In genomic region chr19:38650911-38651584, GRCh38 we compare ENCODE assay signal across 8 cellular contexts. TPM values are rescaled to one million over a fixed set of nuclear protein-coding genes. Genes with fewer than 3 reads are reported as not detected.
DNase-seq lines count a peak whose midpoint lies in the region; ATAC-seq and TF ChIP-seq lines count a peak whose summit lies in the region.

No MANE protein-coding gene starts in this region.

- no peak overlapping the region for H4K91ac ChIP-seq in neuronal stem cell (ENCODE audit: low read depth, low read length, poor library complexity)

- no peaks in the 10 kb centered on the region for H3K9me3 ChIP-seq in CD4-positive, CD25-positive, alpha-beta regulatory T cell (ENCODE audit: control insufficient read depth in 2 of 2, low read length in 2 of 2)
- H3K9me3 ChIP-seq in PC-3 (ENCODE audit: low read length) = no peaks in the 10 kb centered on the region
- no peaks in the 10 kb centered on the region for H3K9me3 ChIP-seq in neuronal stem cell (replicated peaks in 1 of 2; ENCODE audit: control insufficient read depth in 2 of 2, insufficient read depth in 1 of 2, low read depth in 1 of 2, low read length in 2 of 2)

- POLR2A ChIA-PET in PC-3 (lab: Charles Lee; ENCODE audit: unreplicated experiment) = no interaction called here

- DNase-seq in CD4-positive, CD25-positive, alpha-beta regulatory T cell = no peak
- DNase-seq in PC-3 (peak; percentile 71), endothelial cell (ENCODE audit: low spot score) (no peak), neuronal stem cell (ENCODE audit: low spot score) (no peak), HUDEP-2 (lab: John Stamatoyannopoulos, UW; ENCODE audit: unreplicated experiment in 76 of 76) (no peak), NCI-H1694 (lab: John Stamatoyannopoulos, UW) (no peak)

- H3K18ac ChIP-seq in neuronal stem cell (ENCODE audit: low read length) = no peak overlapping the region

- no peak overlapping the region for H2BK15ac ChIP-seq in neuronal stem cell (ENCODE audit: low read length)

- TF ChIP-seq CTCF in PC-3 (conservative IDR thresholded peaks at IDR 0.05; ENCODE audit: low read depth, low read length) (no peak), endothelial cell (IDR thresholded peaks at IDR 0.05; ENCODE audit: unreplicated experiment) (no peak)

- peak overlapping the region; percentile 15 for H3K27ac ChIP-seq in CD4-positive, CD25-positive, alpha-beta regulatory T cell (ENCODE audit: insufficient read depth, low read length, poor library complexity, severe bottlenecking)
- peak overlapping the region; percentile 81 for H3K27ac ChIP-seq in PC-3 (ENCODE audit: low read length)
- no peak overlapping the region for H3K27ac ChIP-seq in neuronal stem cell (replicated peaks; ENCODE audit: low read length)

- CTCF ChIA-PET in PC-3 (lab: Charles Lee) = no interaction called here

- H3K4me1 ChIP-seq in CD4-positive, CD25-positive, alpha-beta regulatory T cell (ENCODE audit: control insufficient read depth, insufficient read depth, low read length, poor library complexity, severe bottlenecking) = peaks cover 79% of the 10 kb centered on the region
- H3K4me1 ChIP-seq in PC-3 (ENCODE audit: insufficient read depth, low read length) = peaks cover 52% of the 10 kb centered on the region
- peaks cover 8 to 34% of the 10 kb centered on the region in 2 donors for H3K4me1 ChIP-seq in neuronal stem cell (ENCODE audit: control insufficient read depth in 2 of 2, insufficient read depth in 1 of 2, low read depth in 1 of 2, low read length in 2 of 2)

- no peak overlapping the region for H4K8ac ChIP-seq in neuronal stem cell (ENCODE audit: low read depth, low read length)

- H3F3A ChIP-seq in PC-3 (ENCODE audit: low read length, unreplicated experiment) = no peaks in the 10 kb centered on the region

- peaks cover 2% of the 10 kb centered on the region for H3K36me3 Mint-ChIP-seq in CD4-positive, CD25-positive, alpha-beta regulatory T cell
- peaks cover 17% of the 10 kb centered on the region for H3K36me3 Mint-ChIP-seq in endothelial cell (ENCODE audit: low read depth, unreplicated experiment)

- H4K20me1 ChIP-seq in PC-3 (ENCODE audit: low read length) = peaks cover 66% of the 10 kb centered on the region

- H3K4ac ChIP-seq in neuronal stem cell (ENCODE audit: low read length) = no peak overlapping the region

- peaks cover 5% of the 10 kb centered on the region for H3K27me3 Mint-ChIP-seq in CD4-positive, CD25-positive, alpha-beta regulatory T cell
- H3K27me3 Mint-ChIP-seq in endothelial cell (ENCODE audit: unreplicated experiment) = peaks cover 22% of the 10 kb centered on the region

- no peak overlapping the region for H2BK12ac ChIP-seq in neuronal stem cell (ENCODE audit: low read length)

- no peaks in the 10 kb centered on the region for H3K9me2 ChIP-seq in PC-3 (replicated peaks; ENCODE audit: low read length)

- H3K79me1 ChIP-seq in neuronal stem cell (ENCODE audit: low read depth, low read length) = peaks cover 3% of the 10 kb centered on the region

- intact Hi-C loops in PC-3 (cut with micrococcal nuclease) = loop anchor here (10.0 kb wide), 1 partner anchor 54 kb away; no protein-coding TSS in a partner anchor

- WGBS in neuronal stem cell (ENCODE audit: extremely low coverage in 2 of 2, insufficient read length in 2 of 2, insufficient replicate concordance in 1 of 2), 2 donors = no CpG with 5 or more reads among the region's 12 CpGs

- no peak overlapping the region for H2AK5ac ChIP-seq in neuronal stem cell (ENCODE audit: low read depth, low read length)

- no peak overlapping the region for H2BK120ac ChIP-seq in neuronal stem cell (ENCODE audit: low read depth, low read length)

- H3K27me3 ChIP-seq in CD4-positive, CD25-positive, alpha-beta regulatory T cell (ENCODE audit: control insufficient read depth, insufficient read depth, low read length) = no peaks in the 10 kb centered on the region
- H3K27me3 ChIP-seq in PC-3 (ENCODE audit: low read length) (no peaks in the 10 kb centered on the region), neuronal stem cell (ENCODE audit: control insufficient read depth in 3 of 3, insufficient read depth in 3 of 3, low read depth in 1 of 3, low read length in 3 of 3) (no peaks in the 10 kb centered on the region)

- H3K9me3 Mint-ChIP-seq in CD4-positive, CD25-positive, alpha-beta regulatory T cell = peaks cover 0 to 2% (median 0%) of the 10 kb centered on the region in 7 donors
- H3K9me3 Mint-ChIP-seq in endothelial cell (ENCODE audit: unreplicated experiment) = peaks cover 5% of the 10 kb centered on the region

- H3K23ac ChIP-seq in neuronal stem cell (ENCODE audit: low read depth, low read length, poor library complexity) = no peak overlapping the region

- peak overlapping the region; percentile 21 for H3K4me3 ChIP-seq in CD4-positive, CD25-positive, alpha-beta regulatory T cell (ENCODE audit: low read depth, low read length)
- peak overlapping the region; percentile 99 for H3K4me3 ChIP-seq in PC-3 (ENCODE audit: low read length)
- H3K4me3 ChIP-seq in neuronal stem cell (ENCODE audit: low read length in 2 of 2) = no peak overlapping the region

- H3K4me3 Mint-ChIP-seq in CD4-positive, CD25-positive, alpha-beta regulatory T cell = peak overlapping the region; percentile 91 to 98 (median 96)
- peak overlapping the region; percentile 100 for H3K4me3 Mint-ChIP-seq in endothelial cell (ENCODE audit: unreplicated experiment)

- H2AFZ ChIP-seq in PC-3 (ENCODE audit: low read length) (no peak overlapping the region), neuronal stem cell (ENCODE audit: low read length) (no peak overlapping the region)

- peaks cover 6% of the 10 kb centered on the region for H3K36me3 ChIP-seq in CD4-positive, CD25-positive, alpha-beta regulatory T cell (ENCODE audit: control insufficient read depth, insufficient read depth, low read length)
- H3K36me3 ChIP-seq in PC-3 (ENCODE audit: low read depth, low read length) (peaks cover 38% of the 10 kb centered on the region), neuronal stem cell (replicated peaks in 1 of 2; ENCODE audit: control insufficient read depth in 2 of 2, insufficient read depth in 2 of 2, low read length in 2 of 2) (peaks cover 2 to 41% of the 10 kb centered on the region in 2 donors)

- H3K79me2 ChIP-seq in PC-3 (ENCODE audit: low read length) = peaks cover 86% of the 10 kb centered on the region

- no TSS peak for BruUV-seq in PC-3 (replicated peaks; lab: Mats Ljungman, UMichigan)

- H3K27ac Mint-ChIP-seq in CD4-positive, CD25-positive, alpha-beta regulatory T cell = peak overlapping the region in 1 of 3 donors; percentile 86
- peak overlapping the region; percentile 88 for H3K27ac Mint-ChIP-seq in endothelial cell (ENCODE audit: unreplicated experiment)

- H3K9ac ChIP-seq in PC-3 (ENCODE audit: low read length) = peak overlapping the region; percentile 100
- H3K9ac ChIP-seq in neuronal stem cell (ENCODE audit: low read depth, low read length, poor library complexity) = no peak overlapping the region

- no peak for ATAC-seq in CD4-positive, CD25-positive, alpha-beta regulatory T cell (ENCODE audit: low read depth in 2 of 2)
- no peak for ATAC-seq in PC-3
- no peak for ATAC-seq in HG03175 (IDR thresholded peaks at IDR 0.05; ENCODE audit: unreplicated experiment)
- ATAC-seq in HG02973 (IDR thresholded peaks at IDR 0.05; ENCODE audit: unreplicated experiment) = no peak

- peak overlapping the region; percentile 94 for H3K4me2 ChIP-seq in PC-3 (ENCODE audit: low read length)
- H3K4me2 ChIP-seq in neuronal stem cell (ENCODE audit: insufficient read depth, low read length, poor library complexity, severe bottlenecking) = peak overlapping the region; percentile 21

- H2BK5ac ChIP-seq in neuronal stem cell (ENCODE audit: low read length) = no peak overlapping the region

- H3K14ac ChIP-seq in neuronal stem cell (ENCODE audit: low read length) = no peak overlapping the region

- H3K4me1 Mint-ChIP-seq in CD4-positive, CD25-positive, alpha-beta regulatory T cell = peaks cover 27 to 82% (median 58%) of the 10 kb centered on the region in 4 donors
- peaks cover 75% of the 10 kb centered on the region for H3K4me1 Mint-ChIP-seq in endothelial cell (ENCODE audit: unreplicated experiment)

RNA-seq across cellular contexts. Expression of gene ACTN4, which starts 3.6 kb away (rescaled TPM):
- 323 TPM for total RNA-seq in CD4-positive, CD25-positive, alpha-beta regulatory T cell
- 10 to 100 TPM; 11.2 to 22.2 (median 15.7) TPM for polyA plus RNA-seq in CD4-positive, CD25-positive, alpha-beta regulatory T cell
- total RNA-seq in PC-3 (2014; rRNA removed) (382 and 397 TPM in 2 replicates), endothelial cell (ENCODE audit: unreplicated experiment) (744 TPM)
- polyA plus RNA-seq in neuronal stem cell (2013, experiment 1 of 2) = 205 TPM
- polyA plus RNA-seq in neuronal stem cell (2013, experiment 2 of 2) = 200 TPM

RNA-seq across cellular contexts. Expression of gene EIF3K, which starts 32.1 kb away (rescaled TPM):
- 319 TPM for total RNA-seq in CD4-positive, CD25-positive, alpha-beta regulatory T cell
- polyA plus RNA-seq in CD4-positive, CD25-positive, alpha-beta regulatory T cell = 100 to 1,000 TPM; 429 to 508 (median 476) TPM
- total RNA-seq in PC-3 (2014; rRNA removed) (310 and 414 TPM in 2 replicates), endothelial cell (ENCODE audit: unreplicated experiment) (469 TPM)
- 218 TPM for polyA plus RNA-seq in neuronal stem cell (2013, experiment 1 of 2)
- 210 TPM for polyA plus RNA-seq in neuronal stem cell (2013, experiment 2 of 2)

RNA-seq across cellular contexts. Expression of gene MAP4K1, which starts 33.3 kb away (rescaled TPM):
- 310 TPM for total RNA-seq in CD4-positive, CD25-positive, alpha-beta regulatory T cell
- 100 to 1,000 TPM; 117 to 164 (median 140) TPM for polyA plus RNA-seq in CD4-positive, CD25-positive, alpha-beta regulatory T cell
- 0.63 and 2.3 TPM in 2 replicates for total RNA-seq in PC-3 (2014; rRNA removed)
- total RNA-seq in endothelial cell (ENCODE audit: unreplicated experiment) = 7.5 TPM
- 3.0 TPM for polyA plus RNA-seq in neuronal stem cell (2013, experiment 1 of 2)
- polyA plus RNA-seq in neuronal stem cell (2013, experiment 2 of 2) = 3.5 TPM

Comparison
In these comparisons a context has a peak if more than half of its experiments do, and no peak if none do; other contexts are left out.
1. H3K4me3 ChIP-seq: peak in CD4-positive, CD25-positive, alpha-beta regulatory T cell (single experiment) and PC-3 (single experiment); none in neuronal stem cell (0 of 2).
2. RNA of gene MAP4K1, which starts 33.3 kb away (total RNA-seq): 310 TPM in CD4-positive, CD25-positive, alpha-beta regulatory T cell (single experiment); 7.5 TPM in endothelial cell (single experiment) and 0.63 to 2.3 TPM in PC-3; every median in the first group is over 10 times any median in the second.